ENCODE assay signal across 2 cellular contexts in the genomic region with DNA sequence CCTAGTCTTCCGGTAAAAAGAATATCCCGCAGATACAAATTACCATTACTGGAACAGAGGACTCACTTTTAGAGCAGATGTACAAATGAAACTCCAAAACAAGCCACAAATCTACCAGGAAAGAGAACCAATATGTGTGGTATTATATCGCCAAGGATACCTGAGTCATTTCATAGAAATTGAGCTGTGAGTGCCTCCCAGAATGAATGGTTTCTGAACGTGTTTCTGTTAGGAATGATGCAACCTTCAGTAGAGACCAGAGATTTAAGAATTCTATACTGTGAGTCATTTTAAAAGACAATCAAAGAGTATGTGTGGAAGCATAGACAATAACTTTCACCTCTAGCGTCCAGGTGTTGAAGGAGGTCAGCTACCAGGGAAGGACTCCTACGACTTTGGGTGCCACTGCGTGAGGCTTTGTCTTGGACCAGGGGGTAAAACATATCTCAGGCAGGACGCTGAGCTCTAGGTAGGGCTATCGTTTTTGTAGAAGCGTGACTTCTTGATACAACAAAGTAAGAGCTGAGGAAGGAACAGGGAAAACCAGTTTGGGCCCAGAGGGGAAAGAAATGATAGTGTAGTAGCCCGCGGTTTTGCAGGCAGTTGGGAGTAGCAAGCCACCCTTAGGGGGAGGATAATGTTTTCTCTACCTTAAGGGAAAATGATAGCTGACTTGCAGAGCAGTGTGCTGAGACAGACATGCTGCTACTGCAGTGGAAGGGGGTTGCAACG.
A peak's percentile ranks its signal among the peaks of the same experiment; 100 is the strongest.
TF ChIP-seq lines count a peak whose summit lies in the region.

No MANE protein-coding gene starts in this region.

TF ChIP-seq in IMR-90, 13 proteins besides CTCF, POLR2A, EP300 and RAD21:
- TF ChIP-seq, protein P1, sequence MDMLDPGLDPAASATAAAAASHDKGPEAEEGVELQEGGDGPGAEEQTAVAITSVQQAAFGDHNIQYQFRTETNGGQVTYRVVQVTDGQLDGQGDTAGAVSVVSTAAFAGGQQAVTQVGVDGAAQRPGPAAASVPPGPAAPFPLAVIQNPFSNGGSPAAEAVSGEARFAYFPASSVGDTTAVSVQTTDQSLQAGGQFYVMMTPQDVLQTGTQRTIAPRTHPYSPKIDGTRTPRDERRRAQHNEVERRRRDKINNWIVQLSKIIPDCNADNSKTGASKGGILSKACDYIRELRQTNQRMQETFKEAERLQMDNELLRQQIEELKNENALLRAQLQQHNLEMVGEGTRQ (IDR thresholded peaks at IDR 0.05; ENCODE audit: low read depth, low read length), result no peak
- peak; percentile 77 for TF ChIP-seq CEBPB (IDR thresholded peaks at IDR 0.05; ENCODE audit: low read depth, low read length)

TF ChIP-seq in H1, 55 proteins besides CTCF, POLR2A, EP300 and RAD21:
- TF ChIP-seq CBX5 (IDR thresholded peaks at IDR 0.05; ENCODE audit: low read depth, low read length), result no peak
- TF ChIP-seq FOSL1 (IDR thresholded peaks at IDR 0.05; ENCODE audit: insufficient read depth, low read depth, low read length), result no peak
- no peak for TF ChIP-seq ZNF274 (IDR thresholded peaks at IDR 0.05; ENCODE audit: borderline replicate concordance, extremely low read depth, low read length)
- TF ChIP-seq TAF1 (IDR thresholded peaks at IDR 0.05; ENCODE audit: low read depth, low read length), result no peak
- TF ChIP-seq, protein P2, sequence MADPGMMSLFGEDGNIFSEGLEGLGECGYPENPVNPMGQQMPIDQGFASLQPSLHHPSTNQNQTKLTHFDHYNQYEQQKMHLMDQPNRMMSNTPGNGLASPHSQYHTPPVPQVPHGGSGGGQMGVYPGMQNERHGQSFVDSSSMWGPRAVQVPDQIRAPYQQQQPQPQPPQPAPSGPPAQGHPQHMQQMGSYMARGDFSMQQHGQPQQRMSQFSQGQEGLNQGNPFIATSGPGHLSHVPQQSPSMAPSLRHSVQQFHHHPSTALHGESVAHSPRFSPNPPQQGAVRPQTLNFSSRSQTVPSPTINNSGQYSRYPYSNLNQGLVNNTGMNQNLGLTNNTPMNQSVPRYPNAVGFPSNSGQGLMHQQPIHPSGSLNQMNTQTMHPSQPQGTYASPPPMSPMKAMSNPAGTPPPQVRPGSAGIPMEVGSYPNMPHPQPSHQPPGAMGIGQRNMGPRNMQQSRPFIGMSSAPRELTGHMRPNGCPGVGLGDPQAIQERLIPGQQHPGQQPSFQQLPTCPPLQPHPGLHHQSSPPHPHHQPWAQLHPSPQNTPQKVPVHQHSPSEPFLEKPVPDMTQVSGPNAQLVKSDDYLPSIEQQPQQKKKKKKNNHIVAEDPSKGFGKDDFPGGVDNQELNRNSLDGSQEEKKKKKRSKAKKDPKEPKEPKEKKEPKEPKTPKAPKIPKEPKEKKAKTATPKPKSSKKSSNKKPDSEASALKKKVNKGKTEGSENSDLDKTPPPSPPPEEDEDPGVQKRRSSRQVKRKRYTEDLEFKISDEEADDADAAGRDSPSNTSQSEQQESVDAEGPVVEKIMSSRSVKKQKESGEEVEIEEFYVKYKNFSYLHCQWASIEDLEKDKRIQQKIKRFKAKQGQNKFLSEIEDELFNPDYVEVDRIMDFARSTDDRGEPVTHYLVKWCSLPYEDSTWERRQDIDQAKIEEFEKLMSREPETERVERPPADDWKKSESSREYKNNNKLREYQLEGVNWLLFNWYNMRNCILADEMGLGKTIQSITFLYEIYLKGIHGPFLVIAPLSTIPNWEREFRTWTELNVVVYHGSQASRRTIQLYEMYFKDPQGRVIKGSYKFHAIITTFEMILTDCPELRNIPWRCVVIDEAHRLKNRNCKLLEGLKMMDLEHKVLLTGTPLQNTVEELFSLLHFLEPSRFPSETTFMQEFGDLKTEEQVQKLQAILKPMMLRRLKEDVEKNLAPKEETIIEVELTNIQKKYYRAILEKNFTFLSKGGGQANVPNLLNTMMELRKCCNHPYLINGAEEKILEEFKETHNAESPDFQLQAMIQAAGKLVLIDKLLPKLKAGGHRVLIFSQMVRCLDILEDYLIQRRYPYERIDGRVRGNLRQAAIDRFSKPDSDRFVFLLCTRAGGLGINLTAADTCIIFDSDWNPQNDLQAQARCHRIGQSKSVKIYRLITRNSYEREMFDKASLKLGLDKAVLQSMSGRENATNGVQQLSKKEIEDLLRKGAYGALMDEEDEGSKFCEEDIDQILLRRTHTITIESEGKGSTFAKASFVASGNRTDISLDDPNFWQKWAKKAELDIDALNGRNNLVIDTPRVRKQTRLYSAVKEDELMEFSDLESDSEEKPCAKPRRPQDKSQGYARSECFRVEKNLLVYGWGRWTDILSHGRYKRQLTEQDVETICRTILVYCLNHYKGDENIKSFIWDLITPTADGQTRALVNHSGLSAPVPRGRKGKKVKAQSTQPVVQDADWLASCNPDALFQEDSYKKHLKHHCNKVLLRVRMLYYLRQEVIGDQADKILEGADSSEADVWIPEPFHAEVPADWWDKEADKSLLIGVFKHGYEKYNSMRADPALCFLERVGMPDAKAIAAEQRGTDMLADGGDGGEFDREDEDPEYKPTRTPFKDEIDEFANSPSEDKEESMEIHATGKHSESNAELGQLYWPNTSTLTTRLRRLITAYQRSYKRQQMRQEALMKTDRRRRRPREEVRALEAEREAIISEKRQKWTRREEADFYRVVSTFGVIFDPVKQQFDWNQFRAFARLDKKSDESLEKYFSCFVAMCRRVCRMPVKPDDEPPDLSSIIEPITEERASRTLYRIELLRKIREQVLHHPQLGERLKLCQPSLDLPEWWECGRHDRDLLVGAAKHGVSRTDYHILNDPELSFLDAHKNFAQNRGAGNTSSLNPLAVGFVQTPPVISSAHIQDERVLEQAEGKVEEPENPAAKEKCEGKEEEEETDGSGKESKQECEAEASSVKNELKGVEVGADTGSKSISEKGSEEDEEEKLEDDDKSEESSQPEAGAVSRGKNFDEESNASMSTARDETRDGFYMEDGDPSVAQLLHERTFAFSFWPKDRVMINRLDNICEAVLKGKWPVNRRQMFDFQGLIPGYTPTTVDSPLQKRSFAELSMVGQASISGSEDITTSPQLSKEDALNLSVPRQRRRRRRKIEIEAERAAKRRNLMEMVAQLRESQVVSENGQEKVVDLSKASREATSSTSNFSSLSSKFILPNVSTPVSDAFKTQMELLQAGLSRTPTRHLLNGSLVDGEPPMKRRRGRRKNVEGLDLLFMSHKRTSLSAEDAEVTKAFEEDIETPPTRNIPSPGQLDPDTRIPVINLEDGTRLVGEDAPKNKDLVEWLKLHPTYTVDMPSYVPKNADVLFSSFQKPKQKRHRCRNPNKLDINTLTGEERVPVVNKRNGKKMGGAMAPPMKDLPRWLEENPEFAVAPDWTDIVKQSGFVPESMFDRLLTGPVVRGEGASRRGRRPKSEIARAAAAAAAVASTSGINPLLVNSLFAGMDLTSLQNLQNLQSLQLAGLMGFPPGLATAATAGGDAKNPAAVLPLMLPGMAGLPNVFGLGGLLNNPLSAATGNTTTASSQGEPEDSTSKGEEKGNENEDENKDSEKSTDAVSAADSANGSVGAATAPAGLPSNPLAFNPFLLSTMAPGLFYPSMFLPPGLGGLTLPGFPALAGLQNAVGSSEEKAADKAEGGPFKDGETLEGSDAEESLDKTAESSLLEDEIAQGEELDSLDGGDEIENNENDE (IDR thresholded peaks at IDR 0.05; ENCODE audit: insufficient replicate concordance, low read length), result no peak
- TF ChIP-seq, protein P3, sequence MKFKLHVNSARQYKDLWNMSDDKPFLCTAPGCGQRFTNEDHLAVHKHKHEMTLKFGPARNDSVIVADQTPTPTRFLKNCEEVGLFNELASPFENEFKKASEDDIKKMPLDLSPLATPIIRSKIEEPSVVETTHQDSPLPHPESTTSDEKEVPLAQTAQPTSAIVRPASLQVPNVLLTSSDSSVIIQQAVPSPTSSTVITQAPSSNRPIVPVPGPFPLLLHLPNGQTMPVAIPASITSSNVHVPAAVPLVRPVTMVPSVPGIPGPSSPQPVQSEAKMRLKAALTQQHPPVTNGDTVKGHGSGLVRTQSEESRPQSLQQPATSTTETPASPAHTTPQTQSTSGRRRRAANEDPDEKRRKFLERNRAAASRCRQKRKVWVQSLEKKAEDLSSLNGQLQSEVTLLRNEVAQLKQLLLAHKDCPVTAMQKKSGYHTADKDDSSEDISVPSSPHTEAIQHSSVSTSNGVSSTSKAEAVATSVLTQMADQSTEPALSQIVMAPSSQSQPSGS (IDR thresholded peaks at IDR 0.05; ENCODE audit: low read length), result no peak
- no peak for TF ChIP-seq TBP (IDR thresholded peaks at IDR 0.05; ENCODE audit: low read depth, low read length)
